Comparison of ENCODE assay signal across 8 cellular contexts in the genomic region with DNA sequence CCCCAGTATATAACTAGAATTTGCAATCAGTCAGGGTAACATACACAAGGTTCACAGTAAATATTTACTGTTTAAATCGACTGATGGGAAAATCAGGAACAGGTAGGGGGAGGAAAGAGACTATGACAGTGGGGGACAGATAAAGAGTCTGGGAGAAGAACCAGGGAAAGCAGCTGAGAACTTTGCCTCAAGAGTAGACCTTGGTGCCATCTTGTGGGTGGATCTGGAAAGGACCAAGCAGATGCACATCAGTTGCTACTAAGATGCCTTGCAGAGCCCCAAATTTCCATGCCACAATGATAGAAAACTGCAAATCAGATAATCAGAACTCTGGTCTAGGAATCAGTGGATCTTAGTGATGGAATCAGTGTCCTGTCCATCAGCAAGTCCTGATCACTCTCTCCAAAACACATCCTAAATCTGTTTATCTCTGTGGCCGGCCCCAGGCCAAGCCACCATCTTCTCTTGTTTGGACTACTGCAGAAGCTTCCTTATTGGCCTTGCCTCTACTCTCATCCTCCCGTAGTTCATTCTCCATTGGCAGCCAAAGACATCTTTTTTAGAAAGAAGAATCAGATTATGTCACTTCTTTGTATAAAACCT.
DNase-seq lines count a peak whose midpoint lies in the region; ATAC-seq, FAIRE-seq and TF ChIP-seq lines count a peak whose summit lies in the region.

No MANE protein-coding gene starts in this region.

- peaks cover 20% of the 10 kb centered on the region for H3K4me1 ChIP-seq in SJSA1 (replicated peaks)
- H3K4me1 ChIP-seq in K562 (replicated peaks in 1 of 2; ENCODE audit: control insufficient read depth in 2 of 2, insufficient read depth in 2 of 2, low read length in 2 of 2), result peaks cover 0 to 26% of the 10 kb centered on the region in 2 experiments; a peak in 3 of 5 replicates

- intact Hi-C loops in K562 (cut with micrococcal nuclease), result loop anchor here (1.0 to 10.0 kb wide), 4 partner anchors 64 to 218 kb away; a partner anchor contains a TSS

- no TSS peak for BruUV-seq in K562 (replicated peaks; lab: Mats Ljungman, UMichigan)

- no peaks in the 10 kb centered on the region for H3K9me3 ChIP-seq in SJSA1 (replicated peaks)
- no peaks in the 10 kb centered on the region for H3K9me3 ChIP-seq in K562 (replicated peaks; ENCODE audit: control insufficient read depth, insufficient read depth, low read depth, low read length)

- peak; percentile 11 for DNase-seq in NCI-H1694 (lab: John Stamatoyannopoulos, UW)
- DNase-seq in NCI-H1694 treated with DMSO at 0.1 percent for 48 hours (lab: John Stamatoyannopoulos, UW), result no peak
- DNase-seq in SJSA1 (ENCODE audit: low read depth in 1 of 2, low spot score in 2 of 2), result peak; percentile 29 to 53
- DNase-seq in K562 (ENCODE audit: extremely low read depth in 1 of 4, low spot score in 3 of 4), result peak in 2 of 4 experiments; percentile 46 to 72
- DNase-seq in immature natural killer cell, result peak; percentile 12 to 29 (median 18)
- peak; percentile 41 for DNase-seq in stimulated activated CD4-positive, alpha-beta T cell treated with anti-CD3 and anti-CD28 coated beads, Interleukin-2, amount 100 ng/mL, for 4 hours (ENCODE audit: low read depth)

- 0 out of 2 replicates have a peak, but pooled peaks have one; percentile 9 for TF ChIP-seq EP300 in K562 (IDR thresholded peaks at IDR 0.05; ENCODE audit: low read length)

- H3K27me3 ChIP-seq in SJSA1 (replicated peaks) (no peaks in the 10 kb centered on the region), K562 (ENCODE audit: control insufficient read depth in 2 of 2, insufficient read depth in 2 of 2, low read length in 2 of 2) (no peaks in the 10 kb centered on the region)

- H3K4me3 Mint-ChIP-seq in immature natural killer cell, result no peak overlapping the region

- H3K4me1 Mint-ChIP-seq in immature natural killer cell, result peaks cover 26 to 35% of the 10 kb centered on the region in 2 donors

- TF ChIP-seq RAD21 in K562 (CRISPR knock-in tag; conservative IDR thresholded peaks at IDR 0.05 in 1 of 2, IDR thresholded peaks at IDR 0.05 in 1 of 2), result peak; percentile 75 to 85

- no peaks in the 10 kb centered on the region for H3K27me3 Mint-ChIP-seq in immature natural killer cell (ENCODE audit: low read depth in 3 of 3)

- no peaks in the 10 kb centered on the region for H3K9me3 Mint-ChIP-seq in immature natural killer cell

- H3K9me1 ChIP-seq in K562 (ENCODE audit: control insufficient read depth, insufficient read depth, low read length), result no peaks in the 10 kb centered on the region

- no peak overlapping the region for H3K4me2 ChIP-seq in K562 (ENCODE audit: insufficient read depth, low read length)

- TF ChIP-seq CTCF in K562 (IDR thresholded peaks at IDR 0.05 in 2 of 3, conservative IDR thresholded peaks at IDR 0.05 in 1 of 3; ENCODE audit: insufficient read depth in 2 of 3, low read depth in 1 of 3, low read length in 3 of 3), result peak; percentile 58 to 78 (median 68)

- no peak overlapping the region for H2AFZ ChIP-seq in K562 (ENCODE audit: low read depth, low read length)

- peak; percentile 57 for ATAC-seq in HG02798 (IDR thresholded peaks at IDR 0.05; ENCODE audit: poor library complexity, unreplicated experiment)
- peak; percentile 80 for ATAC-seq in K562
- ATAC-seq in HG03439 (IDR thresholded peaks at IDR 0.05; ENCODE audit: unreplicated experiment), result no peak

- no peaks in the 10 kb centered on the region for H3K36me3 Mint-ChIP-seq in immature natural killer cell

- H3K27ac ChIP-seq in SJSA1, result no peak overlapping the region
- H3K27ac ChIP-seq in K562 (ENCODE audit: extremely low read depth, low read depth, low read length), result no peak overlapping the region

- no peaks in the 10 kb centered on the region for H4K20me1 ChIP-seq in K562 (replicated peaks; ENCODE audit: control insufficient read depth, insufficient read depth, low read length)

- H3K9ac ChIP-seq in K562 (ENCODE audit: insufficient read depth in 1 of 2, low read depth in 2 of 2, low read length in 2 of 2), result no peak overlapping the region

- peaks cover 63% of the 10 kb centered on the region for H3K79me2 ChIP-seq in K562 (ENCODE audit: control insufficient read depth, insufficient read depth, low read length)

- H3K4me3 ChIP-seq in SJSA1 (no peak overlapping the region), K562 (no peak overlapping the region)

- POLR2A ChIA-PET in K562 (lab: Yijun Ruan, JAX), result interaction anchor here (0.6 to 1.6 kb wide), 5 partner anchors 20 to 456 kb away, joined by 3 to 6 read pairs (median 3); no protein-coding TSS in a partner anchor

- in situ Hi-C loops in K562 (cut with MboI), result loop anchor here (5.0 kb wide), 1 partner anchor 92 kb away; no protein-coding TSS in a partner anchor

- peak; percentile 74 for FAIRE-seq in K562 (lab: Jason Lieb, UNC)

- peak overlapping the region in 2 of 6 donors; percentile 7 to 86 for H3K27ac Mint-ChIP-seq in immature natural killer cell

- no peak for TF ChIP-seq POLR2A in K562 (conservative IDR thresholded peaks at IDR 0.05)

- 30% methylated on average over 3 of the region's 3 CpGs for WGBS in K562 (ENCODE audit: insufficient coverage, low coverage, missing lambda C conversion rate)

- CTCF ChIA-PET in K562 (lab: Yijun Ruan, JAX; ENCODE audit: low intra/inter-chr PET ratio), result interaction anchor here (1.1 to 1.2 kb wide), 3 partner anchors 89 to 223 kb away, joined by 3 to 4 read pairs (median 3); no protein-coding TSS in a partner anchor

- H3K36me3 ChIP-seq in SJSA1, result no peaks in the 10 kb centered on the region
- no peaks in the 10 kb centered on the region for H3K36me3 ChIP-seq in K562 (ENCODE audit: control insufficient read depth, insufficient read depth, low read length)

TF ChIP-seq in K562, 482 proteins besides CTCF, POLR2A, EP300 and RAD21 (continues in another document):
- TF ChIP-seq MECOM (CRISPR knock-in tag; IDR thresholded peaks at IDR 0.05) (0 out of 2 replicates have a peak, but pooled peaks have one; percentile 24), NONO (IDR thresholded peaks at IDR 0.05; ENCODE audit: low read depth in 2 of 2, low read length in 1 of 2) (no peak), PML (IDR thresholded peaks at IDR 0.05; ENCODE audit: low read length) (no peak), RBBP5 (IDR thresholded peaks at IDR 0.05; ENCODE audit: borderline replicate concordance, insufficient read depth, low read length, poor library complexity, severe bottlenecking) (no peak), IRF2 (CRISPR knock-in tag; IDR thresholded peaks at IDR 0.05) (no peak), SRSF1 (IDR thresholded peaks at IDR 0.05; ENCODE audit: low read depth, low read length) (no peak)
- TF ChIP-seq, protein P1, sequence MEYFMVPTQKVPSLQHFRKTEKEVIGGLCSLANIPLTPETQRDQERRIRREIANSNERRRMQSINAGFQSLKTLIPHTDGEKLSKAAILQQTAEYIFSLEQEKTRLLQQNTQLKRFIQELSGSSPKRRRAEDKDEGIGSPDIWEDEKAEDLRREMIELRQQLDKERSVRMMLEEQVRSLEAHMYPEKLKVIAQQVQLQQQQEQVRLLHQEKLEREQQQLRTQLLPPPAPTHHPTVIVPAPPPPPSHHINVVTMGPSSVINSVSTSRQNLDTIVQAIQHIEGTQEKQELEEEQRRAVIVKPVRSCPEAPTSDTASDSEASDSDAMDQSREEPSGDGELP (CRISPR knock-in tag; IDR thresholded peaks at IDR 0.05; ENCODE audit: borderline replicate concordance), result no peak
- TF ChIP-seq, protein P2, sequence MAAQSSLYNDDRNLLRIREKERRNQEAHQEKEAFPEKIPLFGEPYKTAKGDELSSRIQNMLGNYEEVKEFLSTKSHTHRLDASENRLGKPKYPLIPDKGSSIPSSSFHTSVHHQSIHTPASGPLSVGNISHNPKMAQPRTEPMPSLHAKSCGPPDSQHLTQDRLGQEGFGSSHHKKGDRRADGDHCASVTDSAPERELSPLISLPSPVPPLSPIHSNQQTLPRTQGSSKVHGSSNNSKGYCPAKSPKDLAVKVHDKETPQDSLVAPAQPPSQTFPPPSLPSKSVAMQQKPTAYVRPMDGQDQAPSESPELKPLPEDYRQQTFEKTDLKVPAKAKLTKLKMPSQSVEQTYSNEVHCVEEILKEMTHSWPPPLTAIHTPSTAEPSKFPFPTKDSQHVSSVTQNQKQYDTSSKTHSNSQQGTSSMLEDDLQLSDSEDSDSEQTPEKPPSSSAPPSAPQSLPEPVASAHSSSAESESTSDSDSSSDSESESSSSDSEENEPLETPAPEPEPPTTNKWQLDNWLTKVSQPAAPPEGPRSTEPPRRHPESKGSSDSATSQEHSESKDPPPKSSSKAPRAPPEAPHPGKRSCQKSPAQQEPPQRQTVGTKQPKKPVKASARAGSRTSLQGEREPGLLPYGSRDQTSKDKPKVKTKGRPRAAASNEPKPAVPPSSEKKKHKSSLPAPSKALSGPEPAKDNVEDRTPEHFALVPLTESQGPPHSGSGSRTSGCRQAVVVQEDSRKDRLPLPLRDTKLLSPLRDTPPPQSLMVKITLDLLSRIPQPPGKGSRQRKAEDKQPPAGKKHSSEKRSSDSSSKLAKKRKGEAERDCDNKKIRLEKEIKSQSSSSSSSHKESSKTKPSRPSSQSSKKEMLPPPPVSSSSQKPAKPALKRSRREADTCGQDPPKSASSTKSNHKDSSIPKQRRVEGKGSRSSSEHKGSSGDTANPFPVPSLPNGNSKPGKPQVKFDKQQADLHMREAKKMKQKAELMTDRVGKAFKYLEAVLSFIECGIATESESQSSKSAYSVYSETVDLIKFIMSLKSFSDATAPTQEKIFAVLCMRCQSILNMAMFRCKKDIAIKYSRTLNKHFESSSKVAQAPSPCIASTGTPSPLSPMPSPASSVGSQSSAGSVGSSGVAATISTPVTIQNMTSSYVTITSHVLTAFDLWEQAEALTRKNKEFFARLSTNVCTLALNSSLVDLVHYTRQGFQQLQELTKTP (IDR thresholded peaks at IDR 0.05; ENCODE audit: low read depth in 1 of 2, partially characterized antibody in 2 of 2), result no peak
